ENCODE assay signal across 20 cellular contexts in genomic region chr12:92703777-92704176, GRCh38. TPM values are rescaled to one million over a fixed set of nuclear protein-coding genes. Genes with fewer than 3 reads are reported as not detected.
"Had no signal": no experiment of that assay in that cellular context is flagged by ENCODE, and none has a peak within 500 bp of the region (broad histone marks: within the 10 kb centered on the region; RNA-seq: fewer than 3 reads in every experiment).

No MANE protein-coding gene starts in this region.

- H3K4me1 ChIP-seq: prostate gland had no signal

- DNase-seq: activated CD4-positive, alpha-beta T cell treated with anti-CD3 and anti-CD28 coated beads, Interleukin-2, amount 10 ng/mL, durations not matched to agents 7 days and 5 days; activated CD8-positive, alpha-beta memory T cell treated with anti-CD3 and anti-CD28 coated beads for 24 hours; activated naive CD4-positive, alpha-beta T cell treated with anti-CD3 and anti-CD28 coated beads, Interleukin-2, amount 50 U/mL, for 16 hours; activated T-cell treated with anti-CD3 and anti-CD28 coated beads for 4 hours; amygdala; endodermal cell; erythroblast; immature natural killer cell; left colon; mammary epithelial cell; nucleus accumbens; right lobe of liver; spleen; stimulated activated CD4-positive, alpha-beta T cell treated with anti-CD3 and anti-CD28 coated beads, Interleukin-1b, Interleukin-23, amount 100 ng/mL, for 48 hours; testis had no signal

- ATAC-seq: natural killer cell treated with Interleukin-12 subunit alpha and Interleukin-12 subunit beta and Interleukin-15 and Interleukin-18, amount 100 ng/mL, for 72 hours had no signal

- H3K9me3 ChIP-seq: prostate gland, right lobe of liver, spleen, testis had no signal

- H3K27me3 ChIP-seq: right lobe of liver, spleen, testis had no signal

- H3K36me3 ChIP-seq: prostate gland, right lobe of liver, spleen had no signal

- H3K27ac ChIP-seq: prostate gland, testis had no signal

- H3K4me3 ChIP-seq: prostate gland, testis had no signal

RNA-seq across cellular contexts. Expression of gene PLEKHG7, which starts 1.0 kb away (rescaled TPM):
- total RNA-seq: activated CD4-positive, alpha-beta T cell treated with anti-CD3 and anti-CD28 coated beads, Interleukin-2, amount 10 ng/mL, durations not matched to agents 7 days and 5 days; activated T-helper 17 cell treated with anti-CD3 and anti-CD28 coated beads, Interleukin-2, amount 50 U/mL, for 72 hours; dermis microvascular lymphatic vessel endothelial cell; endodermal cell; glomerular endothelial cell; mammary epithelial cell; natural killer cell treated with Interleukin-12 subunit alpha and Interleukin-12 subunit beta and Interleukin-15 and Interleukin-18, amount 100 ng/mL, for 72 hours had no signal
- polyA plus RNA-seq: immature natural killer cell, mammary epithelial cell had no signal
